19 cellular contexts compared by ENCODE assay signal in the genomic region with DNA sequence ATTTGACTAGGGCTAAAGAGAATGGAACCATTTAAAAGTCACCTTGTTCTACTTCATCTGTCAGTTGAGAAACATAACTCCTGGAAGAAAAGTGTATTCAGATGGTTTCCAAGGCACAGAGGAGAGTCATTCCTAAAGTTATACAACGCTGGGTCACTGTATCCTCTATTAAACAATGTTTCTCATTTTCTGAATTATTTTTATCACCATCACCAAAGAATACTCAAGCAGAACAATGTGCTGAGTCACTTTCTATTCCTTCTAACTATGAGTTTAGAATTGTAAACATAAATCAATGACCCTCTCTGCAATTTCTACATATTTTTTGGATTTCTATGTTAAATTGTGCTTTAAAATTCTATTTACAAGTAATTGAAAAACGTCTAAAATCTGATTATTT.
DNase-seq lines count a peak whose midpoint lies in the region; ATAC-seq, FAIRE-seq and TF ChIP-seq lines count a peak whose summit lies in the region.
"Had no signal": no experiment of that assay in that cellular context is flagged by ENCODE, and none has a peak within 500 bp of the region (broad histone marks: within the 10 kb centered on the region; RNA-seq: fewer than 3 reads in every experiment).

No MANE protein-coding gene starts in this region.

- no peak for TF ChIP-seq POLR2A in erythroblast (IDR thresholded peaks at IDR 0.05; ENCODE audit: low read length)

- FAIRE-seq in GM19239 (lab: Jason Lieb, UNC), result peak; percentile 76
- FAIRE-seq: endothelial cell of umbilical vein had no signal

- ATAC-seq in HG03432 (IDR thresholded peaks at IDR 0.05; ENCODE audit: unreplicated experiment), result no peak
- ATAC-seq: stimulated activated naive B cell treated with anti-CD40 and anti-IgM and Interleukin-4, amounts not matched to agents 10 μg/mL and 1 μg/mL and 100 μg/mL, for 72 hours had no signal

- in situ Hi-C loops in ACHN (cut with HindIII; ENCODE audit: low pct_ligation_motif_present, low pct_unique_long_range_greater_than_20kb, low sequenced_read_pairs), result no loop called here

- DNase-seq in ACHN (peak; percentile 49), GM19239 (ENCODE audit: insufficient read length, low spot score) (no peak), astrocyte of the hippocampus (ENCODE audit: low read depth, low spot score) (peak; percentile 16), kidney glomerular epithelial cell (lab: John Stamatoyannopoulos, UW) (peak; percentile 28), erythroblast (lab: John Stamatoyannopoulos, UW) (no peak), HuH-7 (ENCODE audit: low spot score) (no peak)
- no peak for DNase-seq in stimulated activated CD4-positive, alpha-beta T cell treated with anti-CD3 and anti-CD28 coated beads, Interleukin-4, amount 100 ng/mL, for 24 hours
- DNase-seq: activated CD4-positive, alpha-beta T cell treated with anti-CD3 and anti-CD28 coated beads for 4 hours; NCI-H146; NCI-H2171; NCI-H524; RPMI8226; stimulated activated CD4-positive, alpha-beta T cell treated with anti-CD3 and anti-CD28 coated beads, Interleukin-2, amount 100 ng/mL, for 48 hours; stimulated activated naive B cell treated with anti-CD40 and anti-IgM and Interleukin-4, amounts not matched to agents 10 μg/mL and 1 μg/mL and 100 μg/mL, for 72 hours; T-helper 2 cell; testis; uterus had no signal

Comparison
In these comparisons a context has a peak if more than half of its experiments do, and no peak if none do; other contexts are left out.
1. DNase-seq: peak in ACHN (single experiment), astrocyte of the hippocampus (single experiment) and kidney glomerular epithelial cell (single experiment); none in GM19239 (single experiment), stimulated activated CD4-positive, alpha-beta T cell treated with anti-CD3 and anti-CD28 coated beads, Interleukin-4, amount 100 ng/mL, for 24 hours (single experiment), erythroblast (0 of 2) and HuH-7 (single experiment).